ENCODE assay signal across 1 cellular context in the genomic region with DNA sequence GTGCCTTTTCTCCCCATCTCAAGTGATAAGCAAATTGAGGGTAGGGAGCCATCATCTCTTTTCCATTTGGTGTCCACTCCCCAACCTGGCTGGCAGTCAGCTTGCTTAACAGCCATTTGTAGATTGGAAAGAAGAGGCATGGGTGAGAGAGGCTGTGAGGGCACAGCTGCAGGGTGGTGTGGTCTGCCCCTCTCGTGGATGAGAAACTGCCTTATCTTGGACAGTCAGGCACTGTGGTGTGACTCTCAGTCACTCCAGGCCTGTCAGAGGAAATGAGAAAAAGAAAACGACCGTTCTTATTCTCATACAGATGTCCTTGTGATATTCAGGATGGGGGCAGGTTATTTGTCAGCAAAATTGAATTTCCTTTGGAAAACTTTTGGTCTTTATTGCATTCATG.
TF ChIP-seq lines count a peak whose summit lies in the region.

No MANE protein-coding gene starts in this region.

TF ChIP-seq in HepG2, 621 proteins besides CTCF, POLR2A, EP300 and RAD21 (continued from another document):
- TF ChIP-seq, protein P1, sequence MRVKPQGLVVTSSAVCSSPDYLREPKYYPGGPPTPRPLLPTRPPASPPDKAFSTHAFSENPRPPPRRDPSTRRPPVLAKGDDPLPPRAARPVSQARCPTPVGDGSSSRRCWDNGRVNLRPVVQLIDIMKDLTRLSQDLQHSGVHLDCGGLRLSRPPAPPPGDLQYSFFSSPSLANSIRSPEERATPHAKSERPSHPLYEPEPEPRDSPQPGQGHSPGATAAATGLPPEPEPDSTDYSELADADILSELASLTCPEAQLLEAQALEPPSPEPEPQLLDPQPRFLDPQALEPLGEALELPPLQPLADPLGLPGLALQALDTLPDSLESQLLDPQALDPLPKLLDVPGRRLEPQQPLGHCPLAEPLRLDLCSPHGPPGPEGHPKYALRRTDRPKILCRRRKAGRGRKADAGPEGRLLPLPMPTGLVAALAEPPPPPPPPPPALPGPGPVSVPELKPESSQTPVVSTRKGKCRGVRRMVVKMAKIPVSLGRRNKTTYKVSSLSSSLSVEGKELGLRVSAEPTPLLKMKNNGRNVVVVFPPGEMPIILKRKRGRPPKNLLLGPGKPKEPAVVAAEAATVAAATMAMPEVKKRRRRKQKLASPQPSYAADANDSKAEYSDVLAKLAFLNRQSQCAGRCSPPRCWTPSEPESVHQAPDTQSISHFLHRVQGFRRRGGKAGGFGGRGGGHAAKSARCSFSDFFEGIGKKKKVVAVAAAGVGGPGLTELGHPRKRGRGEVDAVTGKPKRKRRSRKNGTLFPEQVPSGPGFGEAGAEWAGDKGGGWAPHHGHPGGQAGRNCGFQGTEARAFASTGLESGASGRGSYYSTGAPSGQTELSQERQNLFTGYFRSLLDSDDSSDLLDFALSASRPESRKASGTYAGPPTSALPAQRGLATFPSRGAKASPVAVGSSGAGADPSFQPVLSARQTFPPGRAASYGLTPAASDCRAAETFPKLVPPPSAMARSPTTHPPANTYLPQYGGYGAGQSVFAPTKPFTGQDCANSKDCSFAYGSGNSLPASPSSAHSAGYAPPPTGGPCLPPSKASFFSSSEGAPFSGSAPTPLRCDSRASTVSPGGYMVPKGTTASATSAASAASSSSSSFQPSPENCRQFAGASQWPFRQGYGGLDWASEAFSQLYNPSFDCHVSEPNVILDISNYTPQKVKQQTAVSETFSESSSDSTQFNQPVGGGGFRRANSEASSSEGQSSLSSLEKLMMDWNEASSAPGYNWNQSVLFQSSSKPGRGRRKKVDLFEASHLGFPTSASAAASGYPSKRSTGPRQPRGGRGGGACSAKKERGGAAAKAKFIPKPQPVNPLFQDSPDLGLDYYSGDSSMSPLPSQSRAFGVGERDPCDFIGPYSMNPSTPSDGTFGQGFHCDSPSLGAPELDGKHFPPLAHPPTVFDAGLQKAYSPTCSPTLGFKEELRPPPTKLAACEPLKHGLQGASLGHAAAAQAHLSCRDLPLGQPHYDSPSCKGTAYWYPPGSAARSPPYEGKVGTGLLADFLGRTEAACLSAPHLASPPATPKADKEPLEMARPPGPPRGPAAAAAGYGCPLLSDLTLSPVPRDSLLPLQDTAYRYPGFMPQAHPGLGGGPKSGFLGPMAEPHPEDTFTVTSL (CRISPR knock-in tag; IDR thresholded peaks at IDR 0.05; ENCODE audit: borderline replicate concordance) = no peak
- TF ChIP-seq ZNF331 (CRISPR knock-in tag; IDR thresholded peaks at IDR 0.05) (no peak), MEF2D (CRISPR knock-in tag; IDR thresholded peaks at IDR 0.05) (no peak), ZNF432 (CRISPR knock-in tag; IDR thresholded peaks at IDR 0.05; ENCODE audit: borderline replicate concordance) (no peak), ZNF770 (CRISPR knock-in tag; IDR thresholded peaks at IDR 0.05) (no peak), KDM2A (CRISPR knock-in tag; IDR thresholded peaks at IDR 0.05; ENCODE audit: borderline replicate concordance, low read depth) (no peak), PHB2 (IDR thresholded peaks at IDR 0.05; ENCODE audit: partially characterized antibody) (no peak), SP2 (CRISPR knock-in tag; IDR thresholded peaks at IDR 0.05) (no peak), ZNF589 (CRISPR knock-in tag; conservative IDR thresholded peaks at IDR 0.05) (no peak), ZNF768 (CRISPR knock-in tag; IDR thresholded peaks at IDR 0.05) (no peak), HNRNPH1 (optimal IDR thresholded peaks at IDR 0.05; ENCODE audit: low read depth, low read length) (no peak), IRX3 (CRISPR knock-in tag; IDR thresholded peaks at IDR 0.05; ENCODE audit: borderline replicate concordance, low read depth) (no peak), SRY (CRISPR knock-in tag; IDR thresholded peaks at IDR 0.05) (no peak), AKAP8 (CRISPR knock-in tag; IDR thresholded peaks at IDR 0.05) (no peak)
- TF ChIP-seq, protein P2, sequence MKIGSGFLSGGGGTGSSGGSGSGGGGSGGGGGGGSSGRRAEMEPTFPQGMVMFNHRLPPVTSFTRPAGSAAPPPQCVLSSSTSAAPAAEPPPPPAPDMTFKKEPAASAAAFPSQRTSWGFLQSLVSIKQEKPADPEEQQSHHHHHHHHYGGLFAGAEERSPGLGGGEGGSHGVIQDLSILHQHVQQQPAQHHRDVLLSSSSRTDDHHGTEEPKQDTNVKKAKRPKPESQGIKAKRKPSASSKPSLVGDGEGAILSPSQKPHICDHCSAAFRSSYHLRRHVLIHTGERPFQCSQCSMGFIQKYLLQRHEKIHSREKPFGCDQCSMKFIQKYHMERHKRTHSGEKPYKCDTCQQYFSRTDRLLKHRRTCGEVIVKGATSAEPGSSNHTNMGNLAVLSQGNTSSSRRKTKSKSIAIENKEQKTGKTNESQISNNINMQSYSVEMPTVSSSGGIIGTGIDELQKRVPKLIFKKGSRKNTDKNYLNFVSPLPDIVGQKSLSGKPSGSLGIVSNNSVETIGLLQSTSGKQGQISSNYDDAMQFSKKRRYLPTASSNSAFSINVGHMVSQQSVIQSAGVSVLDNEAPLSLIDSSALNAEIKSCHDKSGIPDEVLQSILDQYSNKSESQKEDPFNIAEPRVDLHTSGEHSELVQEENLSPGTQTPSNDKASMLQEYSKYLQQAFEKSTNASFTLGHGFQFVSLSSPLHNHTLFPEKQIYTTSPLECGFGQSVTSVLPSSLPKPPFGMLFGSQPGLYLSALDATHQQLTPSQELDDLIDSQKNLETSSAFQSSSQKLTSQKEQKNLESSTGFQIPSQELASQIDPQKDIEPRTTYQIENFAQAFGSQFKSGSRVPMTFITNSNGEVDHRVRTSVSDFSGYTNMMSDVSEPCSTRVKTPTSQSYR (CRISPR knock-in tag; IDR thresholded peaks at IDR 0.05; ENCODE audit: borderline replicate concordance) = no peak
